In the genomic region with DNA sequence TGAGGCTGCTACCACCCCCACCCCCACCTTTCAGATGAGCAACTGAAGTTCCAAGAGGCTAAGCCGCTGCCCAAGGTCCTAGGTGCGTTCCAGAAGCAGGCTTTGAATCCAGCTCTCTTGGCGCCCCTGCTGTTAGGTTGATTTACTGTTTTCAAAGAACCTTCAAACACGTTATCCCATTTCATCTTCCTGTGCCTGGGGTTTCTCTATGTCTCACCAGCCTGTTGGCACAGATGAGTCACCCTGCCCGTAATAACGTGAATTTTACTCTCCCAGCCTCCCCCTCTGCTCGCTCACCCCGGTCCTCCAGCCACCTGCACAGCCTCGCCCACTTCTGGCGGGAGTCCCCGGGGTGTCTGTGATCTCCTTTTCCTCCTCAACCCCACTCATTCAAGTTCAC, we compare ENCODE assay signal across 9 cellular contexts. TPM values are rescaled to one million over a fixed set of nuclear protein-coding genes. Genes with fewer than 3 reads are reported as not detected.
DNase-seq lines count a peak whose midpoint lies in the region; ATAC-seq and TF ChIP-seq lines count a peak whose summit lies in the region.
"Had no signal": no experiment of that assay in that cellular context is flagged by ENCODE, and none has a peak within 500 bp of the region (broad histone marks: within the 10 kb centered on the region; RNA-seq: fewer than 3 reads in every experiment).

No MANE protein-coding gene starts in this region.

- H3K9me3 ChIP-seq in Panc1 (ENCODE audit: control insufficient read depth, insufficient read depth, low read depth, low read length) (no peaks in the 10 kb centered on the region), A673 (ENCODE audit: low read depth, low read length, poor library complexity, severe bottlenecking) (no peaks in the 10 kb centered on the region)

- no peak overlapping the region for H3K4me3 ChIP-seq in GM12865 (ENCODE audit: low read depth, low read length)
- H3K4me3 ChIP-seq in Panc1 (ENCODE audit: low read depth in 2 of 2, low read length in 2 of 2): no peak overlapping the region
- no peak overlapping the region for H3K4me3 ChIP-seq in A673 (ENCODE audit: low read depth, low read length, poor library complexity, severe bottlenecking)

- POLR2A ChIA-PET in Panc1 (lab: Charles Lee): interaction anchor here (0.6 to 0.9 kb wide), 2 partner anchors 26 to 43 kb away, joined by 3 read pairs; no protein-coding TSS in a partner anchor
- POLR2A ChIA-PET in A673 (lab: Charles Lee; ENCODE audit: low non-redundant PET): interaction anchor here (0.6 kb wide), 1 partner anchor 13 kb away, joined by 4 read pairs; a partner anchor contains a TSS

- no TSS peak for BruUV-seq in Panc1 (replicated peaks; lab: Mats Ljungman, UMichigan)
- no TSS peak for BruUV-seq in A673 (replicated peaks; lab: Mats Ljungman, UMichigan)

- peaks cover 11% of the 10 kb centered on the region for H3K4me1 ChIP-seq in Panc1 (ENCODE audit: control insufficient read depth, insufficient read depth, low read length)
- H3K4me1 ChIP-seq in A673 (ENCODE audit: insufficient read depth, low read length, poor library complexity, severe bottlenecking): no peaks in the 10 kb centered on the region

- in situ Hi-C loops in Panc1 (cut with HindIII; ENCODE audit: low pct_unique_long_range_greater_than_20kb, low sequenced_read_pairs): no loop called here

- H3K27ac ChIP-seq in Panc1 (ENCODE audit: low read length): peak overlapping the region; percentile 84
- H3K27ac ChIP-seq in A673 (ENCODE audit: low read depth, low read length, poor library complexity, severe bottlenecking): no peak overlapping the region
- H3K27ac ChIP-seq: VCaP had no signal

- ATAC-seq in Panc1: peak; percentile 88
- no peak for ATAC-seq in HG03457 (IDR thresholded peaks at IDR 0.05; ENCODE audit: unreplicated experiment)

- TF ChIP-seq CTCF in GM12865 (IDR thresholded peaks at IDR 0.05; ENCODE audit: insufficient read depth, low read depth, low read length, missing control alignments) (no peak), Panc1 (IDR thresholded peaks at IDR 0.05) (no peak), A673 (conservative IDR thresholded peaks at IDR 0.05; ENCODE audit: low read depth, low read length) (no peak)

- CTCF ChIA-PET in Panc1 (lab: Charles Lee): no interaction called here
- CTCF ChIA-PET in A673 (lab: Charles Lee): no interaction called here

- intact Hi-C loops in Panc1 (cut with micrococcal nuclease; ENCODE audit: unreplicated experiment): loop anchor here (10.0 kb wide), 2 partner anchors 66 to 176 kb away; no protein-coding TSS in a partner anchor
- intact Hi-C loops in A673 (cut with micrococcal nuclease; ENCODE audit: unreplicated experiment): no loop called here

- no peaks in the 10 kb centered on the region for H3K36me3 ChIP-seq in Panc1 (ENCODE audit: control insufficient read depth, insufficient read depth, low read length)
- no peaks in the 10 kb centered on the region for H3K36me3 ChIP-seq in A673 (ENCODE audit: insufficient read depth, low read length, poor library complexity, severe bottlenecking)

- no peaks in the 10 kb centered on the region for H3K27me3 ChIP-seq in Panc1 (ENCODE audit: control insufficient read depth, insufficient read depth, low read length)
- no peaks in the 10 kb centered on the region for H3K27me3 ChIP-seq in A673 (replicated peaks; ENCODE audit: insufficient read depth, low read depth, low read length, poor library complexity)

- peak; percentile 23 for DNase-seq in GM12865 (ENCODE audit: low read depth)
- peak; percentile 56 for DNase-seq in Panc1 (ENCODE audit: low read depth, low spot score)
- DNase-seq in activated T-helper 9 cell treated with anti-CD3 and anti-CD28 coated beads, Interleukin-2, amount 50 U/mL, for 16 hours (ENCODE audit: low read depth): peak; percentile 37
- DNase-seq in stimulated activated CD4-positive, alpha-beta T cell treated with anti-CD3 and anti-CD28 coated beads, Interleukin-1b, Interleukin-23, amount 100 ng/mL, for 48 hours: peak; percentile 81
- no peak for DNase-seq in middle frontal gyrus (ENCODE audit: extremely low spot score, low spot score)
- DNase-seq in A673 (ENCODE audit: low spot score): no peak
- DNase-seq in pons (ENCODE audit: low spot score): no peak

RNA-seq across cellular contexts. Expression of a gene that starts 13.1 kb away (rescaled TPM):
- total RNA-seq in Panc1 (2021; ENCODE audit: unreplicated experiment) (22.0 TPM), A673 (2021) (34.5 TPM in 2 replicates)
- polyA plus RNA-seq in Panc1 (2012; ENCODE audit: insufficient read length): 14.9 TPM

Comparison
In these comparisons a context has a peak if more than half of its experiments do, and no peak if none do; other contexts are left out.
1. DNase-seq: peak in GM12865 (single experiment), Panc1 (single experiment), activated T-helper 9 cell treated with anti-CD3 and anti-CD28 coated beads, Interleukin-2, amount 50 U/mL, for 16 hours (single experiment) and stimulated activated CD4-positive, alpha-beta T cell treated with anti-CD3 and anti-CD28 coated beads, Interleukin-1b, Interleukin-23, amount 100 ng/mL, for 48 hours (single experiment); none in middle frontal gyrus (single experiment), A673 (single experiment) and pons (single experiment).